16 cellular contexts compared by ENCODE assay signal in the genomic region with DNA sequence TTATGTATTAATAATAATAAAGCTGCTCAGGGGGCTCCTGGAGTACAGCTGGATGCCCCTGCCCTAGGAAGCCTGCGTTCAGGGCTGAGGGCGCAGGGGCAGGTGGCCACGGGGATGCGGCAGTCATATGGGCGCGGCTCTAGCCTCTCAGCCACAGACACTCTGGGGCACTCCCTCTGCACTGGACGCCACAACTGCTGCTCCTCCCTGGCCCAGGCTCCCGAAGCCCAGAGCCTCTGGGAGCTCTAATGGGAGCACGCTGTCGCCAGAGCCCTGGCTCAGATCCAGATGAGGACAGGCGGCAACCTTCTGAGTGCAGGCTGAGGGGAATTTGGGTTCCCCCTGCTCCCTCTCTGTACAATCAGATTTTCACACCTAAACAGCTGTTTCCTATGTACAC.
DNase-seq lines count a peak whose midpoint lies in the region; ATAC-seq and TF ChIP-seq lines count a peak whose summit lies in the region.
"Had no signal": no experiment of that assay in that cellular context is flagged by ENCODE, and none has a peak within 500 bp of the region (broad histone marks: within the 10 kb centered on the region; RNA-seq: fewer than 3 reads in every experiment).

No MANE protein-coding gene starts in this region.

- no peak for TF ChIP-seq CTCF in gastroesophageal sphincter (IDR thresholded peaks at IDR 0.05)

- no peak overlapping the region for H3K4me3 ChIP-seq in GM23248
- no peak overlapping the region for H3K4me3 ChIP-seq in gastroesophageal sphincter
- no peak overlapping the region for H3K4me3 ChIP-seq in skeletal muscle satellite cell (ENCODE audit: low read length)

- H3K4me2 ChIP-seq in GM23248 (ENCODE audit: unreplicated experiment): peak overlapping the region; percentile 50
- peak overlapping the region; percentile 81 for H3K4me2 ChIP-seq in skeletal muscle satellite cell (ENCODE audit: low read length)

- H2AFZ ChIP-seq in GM23248: no peak overlapping the region

- TF ChIP-seq POLR2A in gastroesophageal sphincter (IDR thresholded peaks at IDR 0.05): no peak

- H3K4me1 ChIP-seq in GM23248 (ENCODE audit: insufficient read depth): peaks cover 73% of the 10 kb centered on the region
- H3K4me1 ChIP-seq in gastroesophageal sphincter: peaks cover 3 to 67% (median 7%) of the 10 kb centered on the region in 3 donors
- H3K4me1 ChIP-seq in skeletal muscle satellite cell (ENCODE audit: control insufficient read depth, insufficient read depth, low read length): peaks cover 52% of the 10 kb centered on the region

- WGBS in GM23248 (ENCODE audit: low coverage in 1 of 2, low lambda C conversion rate in 2 of 2, missing lambda C conversion rate in 2 of 2), 2 experiments: 26 to 32% methylated on average over 11 of the region's 11 CpGs
- 52% methylated on average over 5 of the region's 11 CpGs; no CpG with 5 or more reads in 1 of the 2 donors for WGBS in gastroesophageal sphincter (ENCODE audit: low coverage in 1 of 2), 2 donors

- H3K27me3 ChIP-seq in GM23248 (replicated peaks; ENCODE audit: insufficient read depth) (no peaks in the 10 kb centered on the region), gastroesophageal sphincter (no peaks in the 10 kb centered on the region), skeletal muscle satellite cell (ENCODE audit: control insufficient read depth, insufficient read depth, low read length) (no peaks in the 10 kb centered on the region)

- H3K79me2 ChIP-seq in GM23248 (ENCODE audit: insufficient read depth): 0 out of 2 replicates have a peak, but pooled peaks cover 4% of the 10 kb centered on the region

- H4K20me1 ChIP-seq in GM23248 (ENCODE audit: insufficient read depth): no peaks in the 10 kb centered on the region

- TF ChIP-seq EP300 in gastroesophageal sphincter (IDR thresholded peaks at IDR 0.05): no peak

- H3K36me3 ChIP-seq in GM23248 (ENCODE audit: low read depth) (peaks cover 11% of the 10 kb centered on the region; the same call in 1 of the 2 replicates), gastroesophageal sphincter (no peaks in the 10 kb centered on the region), skeletal muscle satellite cell (ENCODE audit: insufficient read depth, low read length) (peaks cover 12% of the 10 kb centered on the region)

- H3K9ac ChIP-seq in GM23248: peak overlapping the region; percentile 81
- peak overlapping the region; percentile 84 for H3K9ac ChIP-seq in skeletal muscle satellite cell (ENCODE audit: low read depth, low read length)

- in situ Hi-C loops in GM23248 (cut with MboI): no loop called here

- ATAC-seq in gastroesophageal sphincter: no peak
- ATAC-seq: T-cell had no signal

- H3K9me2 ChIP-seq in GM23248 (ENCODE audit: insufficient read depth): no peaks in the 10 kb centered on the region

- H3K27ac ChIP-seq in GM23248: peak overlapping the region; percentile 96
- H3K27ac ChIP-seq in gastroesophageal sphincter: peak overlapping the region; percentile 58 to 93 (median 84)

- peaks cover 65% of the 10 kb centered on the region for H3F3A ChIP-seq in GM23248 (ENCODE audit: insufficient read depth)

- no peaks in the 10 kb centered on the region for H3K9me3 ChIP-seq in GM23248 (ENCODE audit: low read depth)
- H3K9me3 ChIP-seq in gastroesophageal sphincter: no peaks in the 10 kb centered on the region
- H3K9me3 ChIP-seq in skeletal muscle satellite cell (replicated peaks; ENCODE audit: low read length): no peaks in the 10 kb centered on the region

- DNase-seq in GM23248: peak; percentile 63
- peak; percentile 11 to 72 for DNase-seq in NCI-H524 (lab: John Stamatoyannopoulos, UW)
- DNase-seq in SHP77 (lab: John Stamatoyannopoulos, UW): no peak
- DNase-seq in inferior parietal cortex (ENCODE audit: extremely low spot score): no peak
- no peak for DNase-seq in NAMALWA (ENCODE audit: low spot score)
- DNase-seq: activated CD4-positive, alpha-beta T cell treated with anti-CD3 and anti-CD28 coated beads, Interleukin-2, amount 50 U/mL, for 4 hours; activated gamma-delta T cell; islet precursor cell; Kasumi-1; NCI-H774; nucleus accumbens; stimulated activated CD4-positive, alpha-beta T cell treated with anti-CD3 and anti-CD28 coated beads, Interleukin-2, amount 100 ng/mL, for 24 hours; stimulated activated naive CD4-positive, alpha-beta T cell treated with Interleukin-2 at 50 U/mL for 16 hours; T-cell had no signal

Comparison
In these comparisons a context has a peak if more than half of its experiments do, and no peak if none do; other contexts are left out.
1. DNase-seq: peak in GM23248 (single experiment) and NCI-H524 (2 of 2); none in SHP77 (0 of 2), inferior parietal cortex (single experiment) and NAMALWA (single experiment).